7 cellular contexts compared by ENCODE assay signal in the genomic region with DNA sequence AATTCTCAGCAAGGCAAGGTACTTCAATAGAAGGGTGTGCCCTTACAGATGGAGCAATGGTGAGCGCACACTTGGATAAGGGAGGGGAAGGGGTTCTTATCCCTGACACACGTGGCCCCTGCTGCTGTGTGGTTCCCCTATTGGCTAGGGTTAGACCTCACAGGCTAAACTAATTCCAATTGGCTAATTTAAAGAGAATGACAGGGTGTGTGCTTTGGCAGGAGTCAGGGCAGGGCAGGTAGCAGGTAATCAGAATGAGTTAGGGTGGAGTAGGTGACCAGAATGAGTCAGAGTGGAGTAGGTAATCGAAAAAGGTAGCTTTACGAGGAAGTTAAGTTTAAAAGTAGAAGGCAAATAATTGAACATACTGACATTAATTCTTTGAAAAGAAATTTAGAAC. TPM values are rescaled to one million over a fixed set of nuclear protein-coding genes. Genes with fewer than 3 reads are reported as not detected.
DNase-seq lines count a peak whose midpoint lies in the region; FAIRE-seq and TF ChIP-seq lines count a peak whose summit lies in the region.
"Not testable (repeated sequence)": the region's sequence is repeated elsewhere in the genome, so short reads cannot be mapped to it uniquely, and the experiment has no call there.

No MANE protein-coding gene starts in this region.

- not testable (repeated sequence) for H3K27me3 Mint-ChIP-seq in CD14-positive monocyte (ENCODE audit: low read depth in 3 of 3)

- H3K4me1 Mint-ChIP-seq in CD14-positive monocyte: peaks cover 78% of the 10 kb centered on the region

- not testable (repeated sequence) for TF ChIP-seq CTCF in CD14-positive monocyte (IDR thresholded peaks at IDR 0.05); Peyer's patch (IDR thresholded peaks at IDR 0.05); bronchial epithelial cell (IDR thresholded peaks at IDR 0.05; ENCODE audit: insufficient read depth, low read length, severe bottlenecking); hepatocyte (IDR thresholded peaks at IDR 0.05; ENCODE audit: poor library complexity)

- not testable (repeated sequence) for H3K4me2 ChIP-seq in hepatocyte

- peak overlapping the region in 5 of 7 donors; percentile 42 to 80 (median 57) for H3K27ac Mint-ChIP-seq in CD14-positive monocyte

- 75% methylated on average over 4 of the region's 4 CpGs for WGBS in hepatocyte (ENCODE audit: low lambda C conversion rate, missing lambda C conversion rate)
- WGBS in small intestine, 3 donors: 15 to 66% (median 48%) methylated on average over 4 of the region's 4 CpGs

- TF ChIP-seq POLR2A in Peyer's patch (IDR thresholded peaks at IDR 0.05): not testable (repeated sequence)

- H3K36me3 ChIP-seq in Peyer's patch; bronchial epithelial cell (ENCODE audit: control insufficient read depth, insufficient read depth, low read length); hepatocyte (replicated peaks; ENCODE audit: insufficient read depth, low read depth); mucosa of stomach (ENCODE audit: control insufficient read depth, insufficient read depth, low read length); small intestine (ENCODE audit: control insufficient read depth in 2 of 2, insufficient read depth in 2 of 2, low read length in 2 of 2): not testable (repeated sequence)

- H3K9me3 Mint-ChIP-seq in CD14-positive monocyte: not testable (repeated sequence)

- H3K79me2 ChIP-seq in hepatocyte: not testable (repeated sequence)

- H2AFZ ChIP-seq in hepatocyte: not testable (repeated sequence)

- not testable (repeated sequence) for H3K4me3 Mint-ChIP-seq in CD14-positive monocyte

- H3K4me3 ChIP-seq in Peyer's patch; bronchial epithelial cell (ENCODE audit: low read depth, low read length); hepatocyte; mucosa of stomach (ENCODE audit: low read length); small intestine (ENCODE audit: low read depth in 1 of 2, low read length in 2 of 2): not testable (repeated sequence)

- not testable (repeated sequence) for H3K27me3 ChIP-seq in Peyer's patch; bronchial epithelial cell (ENCODE audit: control insufficient read depth, insufficient read depth, low read length); hepatocyte; mucosa of stomach (ENCODE audit: control insufficient read depth, insufficient read depth, low read length); small intestine (ENCODE audit: control insufficient read depth in 2 of 2, insufficient read depth in 2 of 2, low read length in 2 of 2)

- not testable (repeated sequence) for H3K9me2 ChIP-seq in hepatocyte (replicated peaks; ENCODE audit: insufficient read depth)

- FAIRE-seq in bronchial epithelial cell (lab: Jason Lieb, UNC): not testable (repeated sequence)
- peak; percentile 19 for FAIRE-seq in small intestine (lab: Jason Lieb, UNC)

- H3K9me3 ChIP-seq in Peyer's patch; hepatocyte (ENCODE audit: low read depth); mucosa of stomach (ENCODE audit: control insufficient read depth, low read length); small intestine (ENCODE audit: control insufficient read depth, low read depth): not testable (repeated sequence)

- not testable (repeated sequence) for H3K36me3 Mint-ChIP-seq in CD14-positive monocyte

- H3K9ac ChIP-seq in mucosa of stomach (ENCODE audit: low read length): peak overlapping the region; percentile 48

- peak overlapping the region; percentile 11 to 75 (median 38) for H3K27ac ChIP-seq in Peyer's patch
- H3K27ac ChIP-seq in hepatocyte: peak overlapping the region; percentile 55
- H3K27ac ChIP-seq in small intestine (ENCODE audit: low read depth in 1 of 2, low read length in 1 of 2): peak overlapping the region; percentile 68 to 86

- DNase-seq in CD14-positive monocyte (ENCODE audit: low spot score); hepatocyte (ENCODE audit: low spot score): not testable (repeated sequence)
- DNase-seq in HT-29 (ENCODE audit: low spot score) (peak; percentile 58), Peyer's patch (peak in 2 of 3 donors; percentile 54 to 69), bronchial epithelial cell (ENCODE audit: low read depth) (peak; percentile 81), small intestine (peak; percentile 90)

- H4K20me1 ChIP-seq in hepatocyte (ENCODE audit: insufficient read depth, poor library complexity, severe bottlenecking): not testable (repeated sequence)

- not testable (repeated sequence) for H3K4me1 ChIP-seq in Peyer's patch; hepatocyte (ENCODE audit: insufficient read depth); small intestine (ENCODE audit: control insufficient read depth in 2 of 2, insufficient read depth in 1 of 2, low read depth in 1 of 2, low read length in 1 of 2)
- peaks cover 46% of the 10 kb centered on the region for H3K4me1 ChIP-seq in mucosa of stomach (ENCODE audit: control insufficient read depth, insufficient read depth, low read length)

- intact Hi-C loops in CD14-positive monocyte (cut with micrococcal nuclease): loop anchor here (2.0 to 10.0 kb wide), 3 partner anchors 14 to 740 kb away; no protein-coding TSS in a partner anchor

RNA-seq across cellular contexts. Expression of a gene that starts 15.5 kb away (rescaled TPM):
- polyA plus RNA-seq in CD14-positive monocyte: 1 to 10 TPM; 7.4 to 7.8 TPM
- total RNA-seq in HT-29 (2014; rRNA removed; shearing (Covaris generic)): 2.7 and 4.3 TPM in 2 replicates
- 10 to 100 TPM in 1 of 4 donors, 1 to 10 TPM in 2, under 1 TPM in 1; 0.95 to 21.5 (median 6.4) TPM for total RNA-seq in Peyer's patch
- total RNA-seq in bronchial epithelial cell: 10.0 and 32.0 TPM in 2 replicates
- total RNA-seq in hepatocyte: 11.9 and 14.0 TPM in 2 replicates
- 8.3 and 9.3 TPM in 2 replicates for polyA plus RNA-seq in hepatocyte
- polyA plus RNA-seq in small intestine: 1 to 10 TPM; 1.3 to 8.4 (median 3.2) TPM
